8 cellular contexts compared by ENCODE assay signal in the genomic region with DNA sequence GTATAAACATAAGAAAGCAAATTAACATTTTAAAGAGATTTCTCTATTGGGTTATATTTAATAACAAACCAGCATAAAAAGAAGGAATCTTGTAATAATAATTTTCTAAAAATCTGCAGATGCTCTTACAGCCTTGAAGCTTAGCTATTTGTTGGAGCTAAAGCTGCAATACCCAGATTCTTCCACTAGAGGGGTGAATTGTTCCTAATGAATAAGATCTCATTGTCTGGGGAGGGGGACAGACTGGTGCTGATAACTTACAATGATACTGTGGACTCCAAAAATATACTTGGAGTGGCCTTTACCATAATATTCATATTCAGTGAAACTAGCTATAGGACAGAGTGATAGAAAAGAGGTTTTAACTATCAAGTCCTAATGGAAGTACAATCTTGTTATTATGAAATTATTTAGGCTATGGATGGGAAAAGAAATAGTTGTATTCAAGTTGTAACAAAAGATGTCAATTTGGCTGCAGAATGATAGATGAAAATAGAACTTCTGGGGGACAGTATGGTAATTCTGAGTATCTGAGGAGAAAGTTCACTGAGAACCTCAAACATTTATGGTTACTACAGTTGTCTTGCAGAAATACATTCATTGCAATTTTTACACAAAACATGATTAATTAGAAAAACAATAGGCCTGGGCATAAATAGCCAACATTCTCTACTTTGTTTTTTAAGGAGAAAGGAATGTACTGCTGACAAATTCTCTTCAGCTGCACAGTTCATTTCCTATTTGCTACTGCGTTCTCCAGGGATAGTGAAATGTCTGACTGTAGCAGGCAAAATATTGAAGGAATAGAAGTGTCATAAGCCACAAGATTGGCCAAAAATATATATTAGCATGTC.
DNase-seq lines count a peak whose midpoint lies in the region; ATAC-seq and TF ChIP-seq lines count a peak whose summit lies in the region.

No MANE protein-coding gene starts in this region.

- POLR2A ChIA-PET in BJ (lab: Charles Lee): no interaction called here

- CTCF ChIA-PET in BJ (lab: Yijun Ruan, JAX): interaction anchor here (0.6 to 2.1 kb wide), 15 partner anchors 9 to 1293 kb away, joined by 3 to 8 read pairs (median 4); no protein-coding TSS in a partner anchor

- H3K4me3 ChIP-seq in BJ (ENCODE audit: low read depth, low read length) (no peak overlapping the region), fibroblast of the aortic adventitia (ENCODE audit: low read depth, low read length) (no peak overlapping the region), retinal pigment epithelial cell (ENCODE audit: low read length) (no peak overlapping the region)

- TF ChIP-seq CTCF in BJ (IDR thresholded peaks at IDR 0.05; ENCODE audit: insufficient read depth, low read depth, low read length) (peak; percentile 80), fibroblast of the aortic adventitia (IDR thresholded peaks at IDR 0.05; ENCODE audit: insufficient read depth, low read length) (peak; percentile 80), retinal pigment epithelial cell (conservative IDR thresholded peaks at IDR 0.05; ENCODE audit: low read depth, low read length) (peak; percentile 85)

- ATAC-seq in GM18861 (IDR thresholded peaks at IDR 0.05; ENCODE audit: unreplicated experiment): peak; percentile 68

- H3K36me3 ChIP-seq in BJ (ENCODE audit: control insufficient read depth, insufficient read depth, low read length): no peaks in the 10 kb centered on the region

- H3K27me3 ChIP-seq in BJ (ENCODE audit: control insufficient read depth, insufficient read depth, low read length): no peaks in the 10 kb centered on the region

- no peak for DNase-seq in BJ (ENCODE audit: low read depth)
- peak; percentile 27 to 53 for DNase-seq in Kasumi-1 (lab: John Stamatoyannopoulos, UW)
- DNase-seq in RPMI7951 (ENCODE audit: low read depth): peak; percentile 41
- peak; percentile 45 for DNase-seq in fibroblast of the aortic adventitia (ENCODE audit: low read depth)
- DNase-seq in retinal pigment epithelial cell (ENCODE audit: low read depth): no peak
- no peak for DNase-seq in activated CD4-positive, alpha-beta T cell treated with anti-CD3 and anti-CD28 coated beads, Interleukin-2, amount 50 U/mL, for 48 hours
- no peak for DNase-seq in SIG-M5 treated with dmso at 0.1 percent for 504 hours (lab: John Stamatoyannopoulos, UW; ENCODE audit: unreplicated experiment)

Comparison
In these comparisons a context has a peak if more than half of its experiments do, and no peak if none do; other contexts are left out.
1. DNase-seq: peak in Kasumi-1 (2 of 2), RPMI7951 (single experiment) and fibroblast of the aortic adventitia (single experiment); none in BJ (single experiment), retinal pigment epithelial cell (single experiment), activated CD4-positive, alpha-beta T cell treated with anti-CD3 and anti-CD28 coated beads, Interleukin-2, amount 50 U/mL, for 48 hours (0 of 2) and SIG-M5 treated with dmso at 0.1 percent for 504 hours (single experiment).
2. Peak in every context shown above with its lines, with median percentiles within 50 percentile points of each other: CTCF ChIP-seq.